ENCODE assay signal across 30 cellular contexts in genomic region chr4:109662786-109663185, GRCh38.
"Had no signal": no experiment of that assay in that cellular context is flagged by ENCODE, and none has a peak within 500 bp of the region (broad histone marks: within the 10 kb centered on the region; RNA-seq: fewer than 3 reads in every experiment).

No MANE protein-coding gene starts in this region.

- ATAC-seq: effector memory CD8-positive, alpha-beta T cell; esophagus mucosa; left ventricle myocardium superior; stimulated activated naive B cell treated with anti-CD40 and anti-IgM and Interleukin-4, amounts not matched to agents 10 μg/mL and 1 μg/mL and 100 μg/mL, for 72 hours had no signal

- H3K27me3 ChIP-seq: adrenal gland, breast epithelium, dorsolateral prefrontal cortex, vagina had no signal

- H3K4me1 Mint-ChIP-seq: nephron progenitor cell had no signal

- H3K4me3 ChIP-seq: adrenal gland, breast epithelium, dorsolateral prefrontal cortex, thoracic aorta, vagina had no signal

- H3K27ac ChIP-seq: adrenal gland, breast epithelium, thoracic aorta, vagina, WERI-Rb-1 had no signal

- FAIRE-seq: astrocyte, colon, endothelial cell of umbilical vein, frontal cortex, islet of Langerhans, TTC549 had no signal

- H3K9me3 ChIP-seq: adrenal gland, breast epithelium, thoracic aorta, vagina had no signal

- DNase-seq: activated CD4-positive, alpha-beta T cell treated with anti-CD3 and anti-CD28 coated beads, Interleukin-2, amount 50 U/mL, for 4 hours; activated CD8-positive, alpha-beta memory T cell treated with anti-CD3 and anti-CD28 coated beads for 24 hours; activated CD8-positive, alpha-beta memory T cell treated with anti-CD3 and anti-CD28 coated beads, Interleukin-2, amount 50 U/mL, for 48 hours; activated effector memory CD4-positive, alpha-beta T cell treated with anti-CD3 and anti-CD28 coated beads, Interleukin-2, amount 50 U/mL, for 16 hours; activated naive CD4-positive, alpha-beta T cell treated with anti-CD3 and anti-CD28 coated beads, Interleukin-2, amount 10 ng/mL, durations not matched to agents 7 days and 5 days; activated T-cell treated with anti-CD3 and anti-CD28 coated beads, Interleukin-2, amount 50 U/mL, for 48 hours; adrenal gland; dorsolateral prefrontal cortex; effector memory CD8-positive, alpha-beta T cell; left ventricle myocardium superior; midbrain; nephron progenitor cell; retina; stimulated activated CD4-positive, alpha-beta T cell treated with anti-CD3 and anti-CD28 coated beads, Interleukin-2, amount 100 ng/mL, for 48 hours; stimulated activated CD8-positive, alpha-beta memory T cell treated with anti-CD3 and anti-CD28 coated beads, Interleukin-4, amount 100 ng/mL, for 48 hours; stimulated activated naive B cell treated with anti-CD40 and anti-IgM and Interleukin-4, amounts not matched to agents 10 μg/mL and 1 μg/mL and 100 μg/mL, for 72 hours; T-helper 1 cell; WERI-Rb-1 had no signal

- H3K4me3 Mint-ChIP-seq: activated naive CD4-positive, alpha-beta T cell treated with anti-CD3 and anti-CD28 coated beads, Interleukin-2, amount 10 ng/mL, durations not matched to agents 7 days and 5 days; central memory CD8-positive, alpha-beta T cell; effector memory CD8-positive, alpha-beta T cell; nephron progenitor cell; stimulated activated naive B cell treated with anti-CD40 and anti-IgM and Interleukin-4, amounts not matched to agents 10 μg/mL and 1 μg/mL and 100 μg/mL, for 72 hours; type B pancreatic cell had no signal

- H3K36me3 ChIP-seq: adrenal gland, breast epithelium, thoracic aorta, vagina, WERI-Rb-1 had no signal

- H3K9me3 Mint-ChIP-seq: activated naive CD4-positive, alpha-beta T cell treated with anti-CD3 and anti-CD28 coated beads, Interleukin-2, amount 10 ng/mL, durations not matched to agents 7 days and 5 days; central memory CD8-positive, alpha-beta T cell; effector memory CD8-positive, alpha-beta T cell; nephron progenitor cell; stimulated activated naive B cell treated with anti-CD40 and anti-IgM and Interleukin-4, amounts not matched to agents 10 μg/mL and 1 μg/mL and 100 μg/mL, for 72 hours; type B pancreatic cell had no signal

- H3K36me3 Mint-ChIP-seq: type B pancreatic cell had no signal

- H3K27me3 Mint-ChIP-seq: activated naive CD4-positive, alpha-beta T cell treated with anti-CD3 and anti-CD28 coated beads, Interleukin-2, amount 10 ng/mL, durations not matched to agents 7 days and 5 days; central memory CD8-positive, alpha-beta T cell; effector memory CD8-positive, alpha-beta T cell; stimulated activated naive B cell treated with anti-CD40 and anti-IgM and Interleukin-4, amounts not matched to agents 10 μg/mL and 1 μg/mL and 100 μg/mL, for 72 hours; type B pancreatic cell had no signal

- H3K27ac Mint-ChIP-seq: activated naive CD4-positive, alpha-beta T cell treated with anti-CD3 and anti-CD28 coated beads, Interleukin-2, amount 10 ng/mL, durations not matched to agents 7 days and 5 days; nephron progenitor cell; stimulated activated naive B cell treated with anti-CD40 and anti-IgM and Interleukin-4, amounts not matched to agents 10 μg/mL and 1 μg/mL and 100 μg/mL, for 72 hours; type B pancreatic cell had no signal

- H3K4me1 ChIP-seq: adrenal gland, breast epithelium, vagina had no signal
